In genomic region chr15:64571857-64572291, GRCh38 we compare ENCODE assay signal across 10 cellular contexts.
DNase-seq lines count a peak whose midpoint lies in the region; ATAC-seq and TF ChIP-seq lines count a peak whose summit lies in the region.
"Had no signal": no experiment of that assay in that cellular context is flagged by ENCODE, and none has a peak within 500 bp of the region (broad histone marks: within the 10 kb centered on the region; RNA-seq: fewer than 3 reads in every experiment).

No MANE protein-coding gene starts in this region.

- no peak overlapping the region for H3K4ac ChIP-seq in mesenchymal stem cell (ENCODE audit: low read depth in 1 of 2, low read length in 2 of 2)

- H2BK12ac ChIP-seq in mesenchymal stem cell (ENCODE audit: low read length in 2 of 2): no peak overlapping the region

- H3K9me3 Mint-ChIP-seq in immature natural killer cell: no peaks in the 10 kb centered on the region
- H3K9me3 Mint-ChIP-seq: mesothelial cell of epicardium had no signal

- H3K4me1 Mint-ChIP-seq in immature natural killer cell: peaks cover 38 to 53% of the 10 kb centered on the region in 2 donors

- 98% methylated on average over 4 of the region's 4 CpGs for WGBS in mesenchymal stem cell
- WGBS in psoas muscle, 3 donors: 77 to 86% (median 80%) methylated on average over 4 of the region's 4 CpGs

- no peak overlapping the region for H2BK120ac ChIP-seq in mesenchymal stem cell (ENCODE audit: low read depth, low read length)

- H3K4me2 ChIP-seq in mesenchymal stem cell (ENCODE audit: low read length, poor library complexity, severe bottlenecking): no peak overlapping the region

- intact Hi-C loops in psoas muscle (cut with DNase I): no loop called here
- intact Hi-C loops in head of caudate nucleus (cut with DNase I): no loop called here

- H3K27me3 ChIP-seq in mesenchymal stem cell (ENCODE audit: control insufficient read depth in 1 of 2, insufficient read depth in 1 of 2, low read length in 2 of 2): no peaks in the 10 kb centered on the region
- H3K27me3 ChIP-seq in psoas muscle (ENCODE audit: insufficient read depth in 3 of 3, low read length in 2 of 3): no peaks in the 10 kb centered on the region

- H3K27ac ChIP-seq in mesenchymal stem cell (ENCODE audit: low read length, poor library complexity, severe bottlenecking): no peak overlapping the region
- no peak overlapping the region for H3K27ac ChIP-seq in psoas muscle

- H2BK15ac ChIP-seq in mesenchymal stem cell (ENCODE audit: low read depth, poor library complexity, severe bottlenecking): no peak overlapping the region

- peak overlapping the region in 4 of 6 donors; percentile 31 to 62 (median 36) for H3K27ac Mint-ChIP-seq in immature natural killer cell
- H3K27ac Mint-ChIP-seq: mesothelial cell of epicardium had no signal

- peaks cover 0 to 1% (median 0%) of the 10 kb centered on the region in 3 donors for H3K27me3 Mint-ChIP-seq in immature natural killer cell (ENCODE audit: low read depth in 3 of 3)

- H2AK5ac ChIP-seq in mesenchymal stem cell (ENCODE audit: low read length, severe bottlenecking): no peak overlapping the region

- H3K9me3 ChIP-seq in mesenchymal stem cell (ENCODE audit: control insufficient read depth, low read length) (no peaks in the 10 kb centered on the region), psoas muscle (no peaks in the 10 kb centered on the region)

- H3K36me3 ChIP-seq in mesenchymal stem cell (ENCODE audit: control insufficient read depth in 1 of 2, insufficient read depth in 2 of 2, low read depth in 1 of 2, low read length in 2 of 2) (peaks cover 0 to 5% of the 10 kb centered on the region in 2 experiments), psoas muscle (ENCODE audit: insufficient read depth in 1 of 2, low read depth in 1 of 2) (no peaks in the 10 kb centered on the region)

- ATAC-seq in GM21360 (IDR thresholded peaks at IDR 0.05; ENCODE audit: unreplicated experiment) (peak; percentile 56), psoas muscle (no peak)

- H3K4me1 ChIP-seq in mesenchymal stem cell (ENCODE audit: control insufficient read depth, insufficient read depth, low read depth, low read length): peaks cover 1% of the 10 kb centered on the region
- peaks cover 1% of the 10 kb centered on the region for H3K4me1 ChIP-seq in psoas muscle

- H4K8ac ChIP-seq in mesenchymal stem cell (ENCODE audit: low read length): no peak overlapping the region

- H3K79me1 ChIP-seq in mesenchymal stem cell (replicated peaks; ENCODE audit: low read length, poor library complexity, severe bottlenecking): peaks cover 15% of the 10 kb centered on the region

- no peak for TF ChIP-seq CTCF in psoas muscle (IDR thresholded peaks at IDR 0.05)

- peaks cover 0 to 10% (median 5%) of the 10 kb centered on the region in 3 donors for H3K36me3 Mint-ChIP-seq in immature natural killer cell

- H3K9ac ChIP-seq in mesenchymal stem cell (ENCODE audit: low read length): no peak overlapping the region

- H3K4me3 ChIP-seq in mesenchymal stem cell (ENCODE audit: insufficient read depth in 1 of 2, low read depth in 1 of 2, low read length in 2 of 2) (no peak overlapping the region), psoas muscle (no peak overlapping the region)

- no peak overlapping the region for H3K4me3 Mint-ChIP-seq in immature natural killer cell
- H3K4me3 Mint-ChIP-seq: mesothelial cell of epicardium had no signal

- peak; percentile 45 for DNase-seq in GDM1 (lab: John Stamatoyannopoulos, UW)
- peak; percentile 20 for DNase-seq in NCI-H226
- DNase-seq in immature natural killer cell: no peak
- no peak for DNase-seq in mesenchymal stem cell
- no peak for DNase-seq in psoas muscle
- no peak for DNase-seq in head of caudate nucleus
- DNase-seq in HK-2 (ENCODE audit: unreplicated experiment): no peak
- DNase-seq: NCI-H526 had no signal

- no peak overlapping the region for H2BK5ac ChIP-seq in mesenchymal stem cell (ENCODE audit: low read depth, low read length, poor library complexity, severe bottlenecking)

- H3K14ac ChIP-seq in mesenchymal stem cell (ENCODE audit: low read length in 2 of 2): no peak overlapping the region

- H4K91ac ChIP-seq in mesenchymal stem cell (ENCODE audit: low read length): no peak overlapping the region

- no peak overlapping the region for H3K18ac ChIP-seq in mesenchymal stem cell (ENCODE audit: low read depth in 1 of 2, low read length in 2 of 2)

- H3K23ac ChIP-seq in mesenchymal stem cell (ENCODE audit: low read length in 2 of 2): no peak overlapping the region

- no peak overlapping the region for H2AFZ ChIP-seq in mesenchymal stem cell (ENCODE audit: low read depth, low read length)

Comparison
In these comparisons a context has a peak if more than half of its experiments do, and no peak if none do; other contexts are left out.
1. DNase-seq: peak in GDM1 (single experiment) and NCI-H226 (single experiment); none in immature natural killer cell (0 of 3), mesenchymal stem cell (single experiment), psoas muscle (0 of 2), head of caudate nucleus (0 of 42) and HK-2 (single experiment).